In the genomic region with DNA sequence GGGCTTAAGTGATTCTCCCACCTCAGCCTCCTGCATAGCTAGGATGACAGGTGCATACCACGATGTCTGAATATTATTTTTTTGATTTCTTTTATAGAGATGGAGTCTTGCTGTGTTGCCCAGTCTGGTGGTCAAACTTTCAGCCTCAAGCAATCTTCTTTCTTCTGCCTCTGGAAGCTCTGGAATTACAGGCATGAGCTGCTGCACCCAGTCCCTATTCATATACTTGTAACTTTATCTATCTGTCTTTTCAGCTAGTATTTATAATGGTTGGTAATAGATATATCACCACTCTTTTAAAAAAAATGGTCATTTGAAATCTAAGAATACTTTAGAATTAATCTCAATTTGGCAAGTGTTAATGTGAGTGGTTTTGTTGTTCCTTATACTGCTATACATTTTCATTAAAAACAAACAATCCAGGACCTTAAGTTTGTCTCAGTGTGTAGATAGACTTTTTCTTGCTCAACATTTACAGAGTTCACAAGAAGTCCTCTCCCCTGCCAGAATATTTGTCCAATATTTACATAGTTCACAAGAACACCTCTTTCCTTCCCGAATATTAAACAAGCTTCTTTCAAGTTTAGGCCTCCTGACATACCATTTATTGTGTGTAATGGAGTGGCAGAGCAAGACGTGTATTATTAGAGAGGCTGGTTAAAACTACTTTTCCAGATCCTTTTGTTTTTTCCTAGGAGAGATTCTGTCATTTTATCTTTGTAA, we compare ENCODE assay signal across 7 cellular contexts.
"Had no signal": no experiment of that assay in that cellular context is flagged by ENCODE, and none has a peak within 500 bp of the region (broad histone marks: within the 10 kb centered on the region; RNA-seq: fewer than 3 reads in every experiment).

No MANE protein-coding gene starts in this region.

- H3K4me3 ChIP-seq: GM23248, HAP-1 had no signal

- H3K4me3 Mint-ChIP-seq: HFFc6 had no signal

- H3K4me1 ChIP-seq: HAP-1 had no signal

- H3K36me3 ChIP-seq: HAP-1 had no signal

- DNase-seq: GM23248, GOT3, H7, HFFc6, IMR-90 had no signal

- H3K9me3 ChIP-seq: HAP-1 had no signal

- H3K27ac Mint-ChIP-seq: HFFc6 had no signal

- H3K27ac ChIP-seq: GM23248 had no signal

- ATAC-seq: HCT116 had no signal
